ENCODE assay signal across 10 cellular contexts in the genomic region with DNA sequence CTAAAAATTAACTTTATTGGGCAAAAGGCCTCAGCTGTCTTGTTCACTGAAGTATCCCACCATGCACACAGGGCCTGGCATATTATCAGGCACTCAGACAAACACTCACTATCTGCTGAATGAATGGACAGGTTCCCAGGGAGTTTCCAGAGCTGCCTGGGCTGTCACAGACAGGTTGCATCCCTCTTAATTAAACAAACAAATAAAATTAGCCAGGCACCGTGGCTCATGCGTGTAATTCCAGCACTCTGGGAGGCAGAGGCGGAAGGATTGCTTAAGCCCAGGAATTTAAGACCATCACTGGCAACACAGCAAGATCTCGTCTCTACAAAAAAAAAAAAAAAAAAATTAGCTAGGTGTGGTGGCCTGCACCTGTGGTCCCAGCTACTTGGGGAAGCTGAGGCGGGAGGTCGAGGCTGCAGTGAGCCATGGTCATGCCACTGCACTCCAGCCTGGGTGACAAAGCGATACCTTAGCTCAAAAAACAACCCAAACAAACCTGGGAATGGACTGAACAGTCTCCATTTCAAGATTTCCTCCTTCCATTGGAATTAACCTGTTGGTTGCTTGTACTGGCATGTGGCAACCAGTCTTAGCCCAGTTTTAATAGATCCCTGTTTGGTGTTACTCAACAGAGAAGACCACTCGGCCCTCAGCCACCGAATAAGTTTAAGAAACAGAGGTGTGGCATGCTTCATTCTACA. TPM values are rescaled to one million over a fixed set of nuclear protein-coding genes. Genes with fewer than 3 reads are reported as not detected.
A peak's percentile ranks its signal among the peaks of the same experiment; 100 is the strongest.
DNase-seq lines count a peak whose midpoint lies in the region; ATAC-seq and TF ChIP-seq lines count a peak whose summit lies in the region.
"Had no signal": no experiment of that assay in that cellular context is flagged by ENCODE, and none has a peak within 500 bp of the region (broad histone marks: within the 10 kb centered on the region; RNA-seq: fewer than 3 reads in every experiment).

No MANE protein-coding gene starts in this region.

- no peaks in the 10 kb centered on the region for H3K27me3 ChIP-seq in Loucy (ENCODE audit: insufficient read depth, low read length, poor library complexity, severe bottlenecking)
- H3K27me3 ChIP-seq in effector memory CD4-positive, alpha-beta T cell (replicated peaks; ENCODE audit: control insufficient read depth, insufficient read depth, low read length, poor library complexity, severe bottlenecking), result no peaks in the 10 kb centered on the region

- no peak overlapping the region for H3K9ac ChIP-seq in Loucy (ENCODE audit: low read depth, low read length, poor library complexity, severe bottlenecking)

- H3K27me3 Mint-ChIP-seq in CD14-positive monocyte (ENCODE audit: low read depth in 3 of 3), result peaks cover 0 to 2% (median 0%) of the 10 kb centered on the region in 3 donors
- peaks cover 2% of the 10 kb centered on the region for H3K27me3 Mint-ChIP-seq in neural crest cell (ENCODE audit: low read depth)

- H3K36me3 Mint-ChIP-seq in CD14-positive monocyte (peaks cover 3 to 12% of the 10 kb centered on the region in 2 donors), neural crest cell (ENCODE audit: low read depth) (no peaks in the 10 kb centered on the region)

- no peak overlapping the region; the same call in 1 of the 2 replicates for H2AFZ ChIP-seq in Loucy (ENCODE audit: low read length)

- H3K79me2 ChIP-seq in Loucy (ENCODE audit: insufficient read depth, low read length), result peaks cover 32% of the 10 kb centered on the region

- H3K27ac Mint-ChIP-seq in CD14-positive monocyte (peak overlapping the region in 6 of 7 donors; percentile 80 to 92 (median 90)), neural crest cell (ENCODE audit: unreplicated experiment) (peak overlapping the region; percentile 98)

- intact Hi-C loops in CD14-positive monocyte (cut with micrococcal nuclease), result loop anchor here in 1 of 2 donors (5.0 kb wide), 1 partner anchor 66 kb away; no protein-coding TSS in a partner anchor

- H3K4me1 Mint-ChIP-seq in CD14-positive monocyte (peaks cover 49% of the 10 kb centered on the region), neural crest cell (peaks cover 27% of the 10 kb centered on the region)

- no peaks in the 10 kb centered on the region for H3K9me3 ChIP-seq in Loucy (ENCODE audit: insufficient read depth, low read depth, low read length)
- H3K9me3 ChIP-seq in effector memory CD4-positive, alpha-beta T cell (ENCODE audit: control insufficient read depth, low read length), result no peaks in the 10 kb centered on the region

- TF ChIP-seq CTCF in CD14-positive monocyte (IDR thresholded peaks at IDR 0.05) (no peak), Loucy (conservative IDR thresholded peaks at IDR 0.05; ENCODE audit: low read length) (no peak), neural crest cell (conservative IDR thresholded peaks at IDR 0.05) (no peak), GM10266 (IDR thresholded peaks at IDR 0.05; ENCODE audit: control insufficient read depth, insufficient read depth, low read depth, missing control alignments) (no peak)

- H3K4me3 ChIP-seq in Loucy (ENCODE audit: low read length, poor library complexity, severe bottlenecking), result no peak overlapping the region
- no peak overlapping the region for H3K4me3 ChIP-seq in effector memory CD4-positive, alpha-beta T cell (ENCODE audit: insufficient read depth, low read depth, low read length, poor library complexity, severe bottlenecking)

- no peak for ATAC-seq in HG03457 (IDR thresholded peaks at IDR 0.05; ENCODE audit: unreplicated experiment)

- H3K4me1 ChIP-seq in Loucy (ENCODE audit: insufficient read depth, low read length, poor library complexity, severe bottlenecking), result peaks cover 20% of the 10 kb centered on the region
- H3K4me1 ChIP-seq in effector memory CD4-positive, alpha-beta T cell (ENCODE audit: control insufficient read depth, insufficient read depth, low read length, poor library complexity, severe bottlenecking), result peaks cover 14% of the 10 kb centered on the region

- peaks cover 15% of the 10 kb centered on the region; the same call in 1 of the 2 replicates for H3F3A ChIP-seq in Loucy (ENCODE audit: low read depth)

- no peaks in the 10 kb centered on the region for H3K9me2 ChIP-seq in Loucy (replicated peaks; ENCODE audit: low read depth, low read length)

- H3K27ac ChIP-seq in effector memory CD4-positive, alpha-beta T cell (ENCODE audit: insufficient read depth, low read length, poor library complexity, severe bottlenecking), result peak overlapping the region; percentile 83

- no peak for DNase-seq in CD14-positive monocyte (ENCODE audit: low spot score)
- DNase-seq in effector memory CD4-positive, alpha-beta T cell, result no peak
- no peak for DNase-seq in neural crest cell (ENCODE audit: low read depth, low spot score)
- no peak for DNase-seq in GM10266 (ENCODE audit: extremely low spot score)
- no peak for DNase-seq in islet precursor cell
- no peak for DNase-seq in stimulated activated CD4-positive, alpha-beta T cell treated with anti-CD3 and anti-CD28 coated beads, Interleukin-4, amount 100 ng/mL, for 1 hour
- DNase-seq: activated naive CD4-positive, alpha-beta T cell treated with anti-CD3 and anti-CD28 coated beads, Interleukin-2, amount 50 U/mL, for 16 hours; NCI-H748 treated with DMSO at 0.1 percent for 48 hours had no signal

- peak overlapping the region; percentile 59 for H3K4me2 ChIP-seq in Loucy (ENCODE audit: low read depth, low read length, poor library complexity, severe bottlenecking)

- peaks cover 0 to 2% (median 0%) of the 10 kb centered on the region in 7 donors for H3K9me3 Mint-ChIP-seq in CD14-positive monocyte
- H3K9me3 Mint-ChIP-seq in neural crest cell, result no peaks in the 10 kb centered on the region

- peaks cover 22% of the 10 kb centered on the region for H4K20me1 ChIP-seq in Loucy (ENCODE audit: insufficient read depth, low read length, poor library complexity, severe bottlenecking)

- H3K4me3 Mint-ChIP-seq in CD14-positive monocyte, result peak overlapping the region; percentile 76 to 89
- peak overlapping the region; percentile 95 for H3K4me3 Mint-ChIP-seq in neural crest cell

- H3K36me3 ChIP-seq in Loucy (ENCODE audit: insufficient read depth, low read length), result no peaks in the 10 kb centered on the region
- H3K36me3 ChIP-seq in effector memory CD4-positive, alpha-beta T cell (ENCODE audit: control insufficient read depth, insufficient read depth, low read length), result peaks cover 3% of the 10 kb centered on the region

RNA-seq across cellular contexts. Expression of a gene that starts 1.3 kb away (rescaled TPM):
- polyA plus RNA-seq in CD14-positive monocyte, result 100 to 1,000 TPM; 123 to 160 TPM
- total RNA-seq in neural crest cell, result 140 and 144 TPM in 2 replicates

RNA-seq across cellular contexts. Expression of a gene that starts 44.5 kb away (rescaled TPM):
- polyA plus RNA-seq in CD14-positive monocyte, result 1 to 10 TPM; 3.4 to 4.1 TPM
- total RNA-seq in neural crest cell, result 156 and 161 TPM in 2 replicates
